ENCODE assay signal across 26 cellular contexts in the genomic region with DNA sequence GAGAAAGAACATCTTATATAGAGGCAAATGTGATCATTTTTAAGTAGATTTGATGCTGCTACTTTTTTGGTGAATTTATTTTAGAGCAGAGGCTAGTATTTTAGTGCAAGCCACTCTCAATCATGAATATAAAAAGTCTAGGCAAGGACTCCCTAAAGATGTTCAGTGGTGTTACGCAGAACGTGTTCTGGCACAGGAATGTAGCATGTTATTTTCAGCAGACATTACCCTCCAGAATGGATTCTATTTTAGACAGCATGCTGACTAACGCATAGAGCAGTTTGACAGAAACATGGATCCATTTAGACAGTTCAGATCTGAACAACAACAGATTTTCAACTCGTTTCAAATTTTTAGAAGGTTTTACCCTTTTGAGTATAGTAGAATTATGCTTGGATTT. TPM values are rescaled to one million over a fixed set of nuclear protein-coding genes. Genes with fewer than 3 reads are reported as not detected.
"Had no signal": no experiment of that assay in that cellular context is flagged by ENCODE, and none has a peak within 500 bp of the region (broad histone marks: within the 10 kb centered on the region; RNA-seq: fewer than 3 reads in every experiment).

No MANE protein-coding gene starts in this region.

- H3K27me3 Mint-ChIP-seq: activated naive CD8-positive, alpha-beta T cell; activated T-cell treated with anti-CD3 and anti-CD28 coated beads, Interleukin-2, amount 50 U/mL, for 24 hours; natural killer cell treated with Interleukin-12 subunit alpha and Interleukin-12 subunit beta and Interleukin-15 and Interleukin-18, amount 100 ng/mL, for 72 hours; stimulated activated memory B cell treated with anti-CD40 and anti-IgM and Interleukin-4, amounts not matched to agents 10 μg/mL and 1 μg/mL and 100 μg/mL, for 72 hours had no signal

- H3K4me3 Mint-ChIP-seq: activated naive CD8-positive, alpha-beta T cell; activated T-cell treated with anti-CD3 and anti-CD28 coated beads, Interleukin-2, amount 50 U/mL, for 24 hours; immature natural killer cell; natural killer cell treated with Interleukin-12 subunit alpha and Interleukin-12 subunit beta and Interleukin-15 and Interleukin-18, amount 100 ng/mL, for 72 hours; stimulated activated memory B cell treated with anti-CD40 and anti-IgM and Interleukin-4, amounts not matched to agents 10 μg/mL and 1 μg/mL and 100 μg/mL, for 72 hours; T-cell; T-helper 2 cell treated with Interferon-gamma antibody and Interleukin-4, amounts not matched to agents 5 μg/mL and 100 μg/mL, for 36 hours had no signal

- H3K36me3 Mint-ChIP-seq: activated naive CD8-positive, alpha-beta T cell; natural killer cell treated with Interleukin-12 subunit alpha and Interleukin-12 subunit beta and Interleukin-15 and Interleukin-18, amount 100 ng/mL, for 72 hours; stimulated activated memory B cell treated with anti-CD40 and anti-IgM and Interleukin-4, amounts not matched to agents 10 μg/mL and 1 μg/mL and 100 μg/mL, for 72 hours; T-cell had no signal

- FAIRE-seq: TTC549 had no signal

- H3K4me1 ChIP-seq: adrenal gland, ascending aorta, colonic mucosa, left lung, prostate gland, stomach, uterus had no signal

- H3K27ac ChIP-seq: adrenal gland, ascending aorta, brain microvascular endothelial cell, colonic mucosa, dorsolateral prefrontal cortex, prostate gland, stomach, transverse colon, uterus, WERI-Rb-1 had no signal

- H3K4me3 ChIP-seq: adrenal gland, ascending aorta, colonic mucosa, dorsolateral prefrontal cortex, left lung, prostate gland, stomach, transverse colon, uterus had no signal

- DNase-seq: activated CD4-positive, alpha-beta T cell treated with anti-CD3 and anti-CD28 coated beads for 1 hour; activated CD4-positive, alpha-beta T cell treated with anti-CD3 and anti-CD28 coated beads, Interleukin-2, amount 50 U/mL, for 1 hour; activated CD8-positive, alpha-beta memory T cell treated with anti-CD3 and anti-CD28 coated beads for 24 hours; activated CD8-positive, alpha-beta memory T cell treated with anti-CD3 and anti-CD28 coated beads, Interleukin-2, amount 50 U/mL, for 4 hours; activated naive CD4-positive, alpha-beta T cell; activated T-cell treated with anti-CD3 and anti-CD28 coated beads, Interleukin-2, amount 50 U/mL, for 24 hours; adrenal gland; brain microvascular endothelial cell; colonic mucosa; dorsolateral prefrontal cortex; immature natural killer cell; kidney glomerular epithelial cell; left lung; stomach; T-cell; transverse colon; uterus; WERI-Rb-1 had no signal

- H3K4me1 Mint-ChIP-seq: immature natural killer cell; stimulated activated memory B cell treated with anti-CD40 and anti-IgM and Interleukin-4, amounts not matched to agents 10 μg/mL and 1 μg/mL and 100 μg/mL, for 72 hours; T-cell had no signal

- H3K36me3 ChIP-seq: adrenal gland, ascending aorta, brain microvascular endothelial cell, colonic mucosa, left lung, prostate gland, stomach, transverse colon, uterus, WERI-Rb-1 had no signal

- H3K27me3 ChIP-seq: adrenal gland, ascending aorta, brain microvascular endothelial cell, colonic mucosa, left lung, stomach, transverse colon, uterus had no signal

- H3K9me3 ChIP-seq: adrenal gland, ascending aorta, colonic mucosa, left lung, prostate gland, stomach, transverse colon, uterus had no signal

- H3K27ac Mint-ChIP-seq: activated naive CD8-positive, alpha-beta T cell; activated T-cell treated with anti-CD3 and anti-CD28 coated beads, Interleukin-2, amount 50 U/mL, for 24 hours; activated T-helper 2 cell treated with anti-CD3 and anti-CD28 coated beads, Interferon-gamma antibody, Interleukin-2, Interleukin-4, amounts not matched to agents 10 μg/mL and 5 μg/mL and 100 μg/mL, durations not matched to agents 14 hours and 24 hours and 36 hours; immature natural killer cell; natural killer cell treated with Interleukin-12 subunit alpha and Interleukin-12 subunit beta and Interleukin-15 and Interleukin-18, amount 100 ng/mL, for 72 hours; stimulated activated memory B cell treated with anti-CD40 and anti-IgM and Interleukin-4, amounts not matched to agents 10 μg/mL and 1 μg/mL and 100 μg/mL, for 72 hours; T-cell; T-helper 2 cell treated with Interferon-gamma antibody and Interleukin-4, amounts not matched to agents 5 μg/mL and 100 μg/mL, for 36 hours had no signal

- ATAC-seq: natural killer cell treated with Interleukin-12 subunit alpha and Interleukin-12 subunit beta and Interleukin-15 and Interleukin-18, amount 100 ng/mL, for 72 hours; stimulated activated memory B cell treated with anti-CD40 and anti-IgM and Interleukin-4, amounts not matched to agents 10 μg/mL and 1 μg/mL and 100 μg/mL, for 72 hours; T-cell had no signal

- H3K9me3 Mint-ChIP-seq: T-helper 2 cell treated with Interferon-gamma antibody and Interleukin-4, amounts not matched to agents 5 μg/mL and 100 μg/mL, for 36 hours had no signal

RNA-seq across cellular contexts. Expression of gene DSC3, which starts 54.1 kb away (rescaled TPM):
- total RNA-seq: activated T-helper 2 cell treated with anti-CD3 and anti-CD28 coated beads, Interferon-gamma antibody, Interleukin-2, Interleukin-4, amounts not matched to agents 10 μg/mL and 5 μg/mL and 100 μg/mL, durations not matched to agents 14 hours and 24 hours and 36 hours; natural killer cell treated with Interleukin-12 subunit alpha and Interleukin-12 subunit beta and Interleukin-15 and Interleukin-18, amount 100 ng/mL, for 72 hours had no signal
- polyA plus RNA-seq: immature natural killer cell had no signal
